ENCODE assay signal across 18 cellular contexts in the genomic region with DNA sequence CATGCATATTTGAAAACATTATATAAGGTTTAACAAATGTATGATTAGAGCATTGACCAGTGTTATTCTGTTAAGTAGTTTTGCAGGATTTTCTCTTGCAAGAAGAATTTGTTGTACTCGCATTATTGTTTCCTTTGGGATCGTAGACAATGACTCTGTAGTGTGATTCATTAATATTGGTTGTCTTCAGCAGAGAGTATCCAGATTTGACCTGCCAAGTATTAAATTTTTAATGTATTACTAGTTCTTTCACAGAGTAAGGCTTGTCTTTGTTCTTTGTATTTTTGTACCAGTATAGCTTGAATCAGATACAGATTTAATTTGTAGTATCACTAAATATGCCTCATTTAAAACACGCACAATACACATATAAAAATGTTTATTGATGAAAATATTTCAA.
"Had no signal": no experiment of that assay in that cellular context is flagged by ENCODE, and none has a peak within 500 bp of the region (broad histone marks: within the 10 kb centered on the region; RNA-seq: fewer than 3 reads in every experiment).

No MANE protein-coding gene starts in this region.

- H3K27me3 ChIP-seq: adrenal gland, colonic mucosa, esophagus muscularis mucosa, thyroid gland, uterus had no signal

- H3K4me3 ChIP-seq: adrenal gland, colonic mucosa, esophagus muscularis mucosa, lung, psoas muscle, thyroid gland, uterus had no signal

- H3K9me3 ChIP-seq: adrenal gland, colonic mucosa, esophagus muscularis mucosa, psoas muscle, thyroid gland, uterus had no signal

- H3K36me3 ChIP-seq: adrenal gland, colonic mucosa, esophagus muscularis mucosa, thyroid gland, uterus had no signal

- H3K27ac ChIP-seq: adrenal gland, colonic mucosa, esophagus muscularis mucosa, psoas muscle, thyroid gland, uterus had no signal

- H3K4me1 ChIP-seq: colonic mucosa, psoas muscle had no signal

- DNase-seq: activated CD4-positive, alpha-beta memory T cell treated with anti-CD3 and anti-CD28 coated beads, Interleukin-2, amount 10 ng/mL, durations not matched to agents 7 days and 5 days; activated CD4-positive, alpha-beta T cell treated with anti-CD3 and anti-CD28 coated beads for 36 hours; activated effector memory CD4-positive, alpha-beta T cell treated with anti-CD3 and anti-CD28 coated beads, Interleukin-2, amount 50 U/mL, for 16 hours; activated T-cell treated with anti-CD3 and anti-CD28 coated beads, Interleukin-2, amount 50 U/mL, for 48 hours; adrenal gland; caudate nucleus; colonic mucosa; foreskin melanocyte; left colon; midbrain; psoas muscle; stimulated activated CD4-positive, alpha-beta T cell treated with anti-CD3 and anti-CD28 coated beads, Interleukin-12 subunit alpha, Interleukin-12 subunit beta, amount 100 ng/mL, for 4 hours; stimulated activated CD4-positive, alpha-beta T cell treated with anti-CD3 and anti-CD28 coated beads, Interleukin-2, amount 100 ng/mL, for 24 hours; T-helper 2 cell; thyroid gland; uterus had no signal
